ENCODE assay signal across 1 cellular context in genomic region chr5:68544091-68544655, GRCh38.
TF ChIP-seq lines count a peak whose summit lies in the region.

No MANE protein-coding gene starts in this region.

TF ChIP-seq in IMR-90, 13 proteins besides CTCF, POLR2A, EP300 and RAD21 (continued from another document):
- TF ChIP-seq NFE2L2 (IDR thresholded peaks at IDR 0.05; ENCODE audit: low read depth, low read length) (no peak), MAFK (IDR thresholded peaks at IDR 0.05; ENCODE audit: low read depth, low read length) (no peak), MXI1 (IDR thresholded peaks at IDR 0.05; ENCODE audit: borderline replicate concordance, low read depth, low read length) (no peak), CHD1 (IDR thresholded peaks at IDR 0.05; ENCODE audit: low read depth, low read length) (no peak)
